ENCODE assay signal across 10 cellular contexts in the genomic region with DNA sequence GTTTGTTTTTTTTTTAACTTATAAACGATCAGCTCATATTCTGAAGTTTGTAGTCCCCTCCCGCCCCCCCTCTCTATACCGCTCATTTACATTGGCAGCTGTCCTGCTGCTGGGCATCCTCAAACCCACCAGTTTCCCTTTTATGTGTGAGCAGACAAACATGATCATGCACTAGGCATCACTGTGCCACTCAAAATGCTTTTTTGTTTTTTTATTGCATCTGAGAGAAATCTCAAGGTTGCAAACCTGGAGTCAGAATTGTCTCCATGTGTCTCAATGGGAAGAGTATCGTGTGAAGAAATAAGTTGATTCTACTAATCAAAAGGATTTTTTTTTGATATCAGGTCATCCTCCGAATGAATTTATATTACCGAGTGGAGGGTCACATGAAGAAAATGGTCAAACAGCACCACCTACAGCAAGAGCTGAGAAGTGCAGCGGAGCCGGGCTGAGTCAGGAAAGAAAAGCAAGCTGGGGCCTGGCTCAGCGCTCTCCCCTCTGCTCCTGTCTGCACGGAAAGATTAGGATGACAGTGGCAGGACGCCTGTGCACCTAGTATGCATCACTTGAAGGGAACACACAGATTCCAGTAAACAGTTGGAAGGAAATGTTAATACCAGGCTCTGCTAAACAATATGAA. TPM values are rescaled to one million over a fixed set of nuclear protein-coding genes. Genes with fewer than 3 reads are reported as not detected.
DNase-seq lines count a peak whose midpoint lies in the region; ATAC-seq and TF ChIP-seq lines count a peak whose summit lies in the region.
"Not testable (repeated sequence)": the region's sequence is repeated elsewhere in the genome, so short reads cannot be mapped to it uniquely, and the experiment has no call there.
"Had no signal": no experiment of that assay in that cellular context is flagged by ENCODE, and none has a peak within 500 bp of the region (broad histone marks: within the 10 kb centered on the region; RNA-seq: fewer than 3 reads in every experiment).

No MANE protein-coding gene starts in this region.

- H3K79me2 ChIP-seq in SK-N-SH (ENCODE audit: insufficient read depth), result not testable (repeated sequence)

- not testable (repeated sequence) for H3K9ac ChIP-seq in SK-N-SH

- TF ChIP-seq RAD21 in SK-N-SH (IDR thresholded peaks at IDR 0.05; ENCODE audit: low read length), result not testable (repeated sequence)

- H3K4me3 Mint-ChIP-seq in stimulated activated memory B cell treated with anti-CD40 and anti-IgM and Interleukin-4, amounts not matched to agents 10 μg/mL and 1 μg/mL and 100 μg/mL, for 72 hours, result not testable (repeated sequence)

- POLR2A ChIA-PET in SK-N-SH (lab: Yijun Ruan, JAX), result not testable (repeated sequence)

- TF ChIP-seq EP300 in SK-N-SH (IDR thresholded peaks at IDR 0.05; ENCODE audit: borderline replicate concordance in 1 of 2, low read depth in 1 of 2, low read length in 1 of 2), result not testable (repeated sequence)

- not testable (repeated sequence) for H3K9me2 ChIP-seq in SK-N-SH

- H3K9me3 Mint-ChIP-seq in stimulated activated memory B cell treated with anti-CD40 and anti-IgM and Interleukin-4, amounts not matched to agents 10 μg/mL and 1 μg/mL and 100 μg/mL, for 72 hours, result not testable (repeated sequence)

- H3K4me1 ChIP-seq in SK-N-SH (ENCODE audit: control insufficient read depth in 1 of 2, insufficient read depth in 2 of 2, low read depth in 1 of 2, low read length in 1 of 2); body of pancreas; right lobe of liver: not testable (repeated sequence)

- not testable (repeated sequence) for H3K27ac ChIP-seq in SK-N-SH (ENCODE audit: low read depth in 2 of 2, low read length in 1 of 2); body of pancreas; right lobe of liver

- not testable (repeated sequence) for H4K20me1 ChIP-seq in SK-N-SH (ENCODE audit: insufficient read depth)

- not testable (repeated sequence) for H2AFZ ChIP-seq in SK-N-SH (ENCODE audit: low read depth)

- H3K27me3 ChIP-seq in SK-N-SH (ENCODE audit: insufficient read depth); body of pancreas; right lobe of liver: not testable (repeated sequence)

- not testable (repeated sequence) for H3K36me3 ChIP-seq in SK-N-SH (replicated peaks in 1 of 2; ENCODE audit: control insufficient read depth in 1 of 2, insufficient read depth in 2 of 2, low read length in 1 of 2); body of pancreas (replicated peaks in 1 of 2; ENCODE audit: insufficient read depth in 1 of 2, low read depth in 2 of 2); right lobe of liver

- TF ChIP-seq CTCF in SK-N-SH (IDR thresholded peaks at IDR 0.05) (peak; percentile 25), body of pancreas (IDR thresholded peaks at IDR 0.05) (peak in 1 of 7 experiments; percentile 20), right lobe of liver (IDR thresholded peaks at IDR 0.05) (peak in 1 of 4 donors; percentile 20)

- not testable (repeated sequence) for H3K4me2 ChIP-seq in SK-N-SH

- not testable (repeated sequence) for H3K27ac Mint-ChIP-seq in stimulated activated memory B cell treated with anti-CD40 and anti-IgM and Interleukin-4, amounts not matched to agents 10 μg/mL and 1 μg/mL and 100 μg/mL, for 72 hours

- CTCF ChIA-PET in SK-N-SH (lab: Yijun Ruan, JAX), result not testable (repeated sequence)

- ATAC-seq in GM18499 (IDR thresholded peaks at IDR 0.05; ENCODE audit: insufficient read depth, unreplicated experiment) (peak; percentile 70), GM19467 (IDR thresholded peaks at IDR 0.05; ENCODE audit: unreplicated experiment) (peak; percentile 87), HG02678 (IDR thresholded peaks at IDR 0.05; ENCODE audit: unreplicated experiment) (peak; percentile 73), HG03280 (IDR thresholded peaks at IDR 0.05; ENCODE audit: unreplicated experiment) (peak; percentile 77), body of pancreas (peak; percentile 90), right lobe of liver (peak; percentile 97 to 100 (median 99))
- ATAC-seq in stimulated activated memory B cell treated with anti-CD40 and anti-IgM and Interleukin-4, amounts not matched to agents 10 μg/mL and 1 μg/mL and 100 μg/mL, for 72 hours, result peak; percentile 74

- not testable (repeated sequence) for H3K36me3 Mint-ChIP-seq in stimulated activated memory B cell treated with anti-CD40 and anti-IgM and Interleukin-4, amounts not matched to agents 10 μg/mL and 1 μg/mL and 100 μg/mL, for 72 hours

- not testable (repeated sequence) for DNase-seq in SK-N-SH, body of pancreas, right lobe of liver

- not testable (repeated sequence) for H3K27me3 Mint-ChIP-seq in stimulated activated memory B cell treated with anti-CD40 and anti-IgM and Interleukin-4, amounts not matched to agents 10 μg/mL and 1 μg/mL and 100 μg/mL, for 72 hours

- not testable (repeated sequence) for TF ChIP-seq POLR2A in body of pancreas (IDR thresholded peaks at IDR 0.05); right lobe of liver (IDR thresholded peaks at IDR 0.05)

- not testable (repeated sequence) for H3F3A ChIP-seq in SK-N-SH (replicated peaks; ENCODE audit: insufficient read depth)

- WGBS in SK-N-SH (ENCODE audit: low lambda C conversion rate), result 0% methylated on average over 6 of the region's 11 CpGs
- WGBS in body of pancreas, 2 donors, result 0 to 8% methylated on average over 3 to 5 of the region's 11 CpGs
- 12% methylated on average over 4 of the region's 11 CpGs for WGBS in right lobe of liver (ENCODE audit: insufficient coverage, low coverage, low lambda C conversion rate, missing lambda C conversion rate)

- intact Hi-C loops in body of pancreas (cut with DNase I); right lobe of liver (cut with DNase I): not testable (repeated sequence)

- not testable (repeated sequence) for H3K9me3 ChIP-seq in SK-N-SH, body of pancreas, right lobe of liver

- not testable (repeated sequence) for H3K4me3 ChIP-seq in SK-N-SH (ENCODE audit: low read depth in 2 of 2, low read length in 1 of 2); body of pancreas; right lobe of liver

- H3K4me1 Mint-ChIP-seq in stimulated activated memory B cell treated with anti-CD40 and anti-IgM and Interleukin-4, amounts not matched to agents 10 μg/mL and 1 μg/mL and 100 μg/mL, for 72 hours, result not testable (repeated sequence)

RNA-seq across cellular contexts. Expression of a gene that starts 29.7 kb away (rescaled TPM):
- 0.34 and 0.38 TPM in 2 replicates for polyA plus RNA-seq in SK-N-SH (2012; rRNA removed)
- 0.27 and 0.30 TPM in 2 replicates for polyA plus RNA-seq in SK-N-SH (2012; cell fraction: cytosol; rRNA removed)
- polyA plus RNA-seq in SK-N-SH (2012; cell fraction: nucleus; rRNA removed), result 1.3 and 1.4 TPM in 2 replicates
- total RNA-seq in body of pancreas, result under 1 TPM in 1 of 2 donors, not detected in 1; 0.99 TPM
- total RNA-seq in right lobe of liver, result not detected
- total RNA-seq: activated CD4-positive, alpha-beta memory T cell treated with anti-CD3 and anti-CD28 coated beads for 36 hours; activated T-helper 2 cell treated with anti-CD3 and anti-CD28 coated beads, Interferon-gamma antibody, Interleukin-2, Interleukin-4, amounts not matched to agents 10 μg/mL and 5 μg/mL and 100 μg/mL, durations not matched to agents 14 hours and 24 hours and 36 hours had no signal

RNA-seq across cellular contexts. Expression of a gene that starts 59.3 kb away (rescaled TPM):
- 12.9 and 14.2 TPM in 2 replicates for polyA plus RNA-seq in SK-N-SH (2012; rRNA removed)
- 3.8 and 5.7 TPM in 2 replicates for polyA plus RNA-seq in SK-N-SH (2012; cell fraction: cytosol; rRNA removed)
- 64.8 and 99.2 TPM in 2 replicates for polyA plus RNA-seq in SK-N-SH (2012; cell fraction: nucleus; rRNA removed)
- total RNA-seq in body of pancreas, result 10 to 100 TPM in 1 of 2 donors, 1 to 10 TPM in 1; 6.2 to 15.5 TPM
- 10 to 100 TPM in 1 of 6 experiments, 1 to 10 TPM in 5; 2.0 to 11.6 (median 4.4) TPM for total RNA-seq in right lobe of liver
